21 cellular contexts compared by ENCODE assay signal in genomic region chr17:42651392-42651791, GRCh38. TPM values are rescaled to one million over a fixed set of nuclear protein-coding genes. Genes with fewer than 3 reads are reported as not detected.
"Had no signal": no experiment of that assay in that cellular context is flagged by ENCODE, and none has a peak within 500 bp of the region (broad histone marks: within the 10 kb centered on the region; RNA-seq: fewer than 3 reads in every experiment).

No MANE protein-coding gene starts in this region.

- H3K9me3 ChIP-seq: heart left ventricle, neutrophil, psoas muscle, spleen, stomach, thoracic aorta, transverse colon had no signal

- H3K27me3 ChIP-seq: dorsolateral prefrontal cortex had no signal

- H3K4me3 ChIP-seq: dorsolateral prefrontal cortex, heart left ventricle, psoas muscle, spleen, stomach, thoracic aorta, transverse colon had no signal

- DNase-seq: cortex of kidney; dorsolateral prefrontal cortex; effector CD8-positive, alpha-beta T cell; foreskin melanocyte; heart left ventricle; hippocampal formation; kidney glomerular epithelial cell; naive thymus-derived CD4-positive, alpha-beta T cell; psoas muscle; retina; spleen; stimulated activated CD4-positive, alpha-beta T cell treated with anti-CD3 and anti-CD28 coated beads, Interleukin-15, amount 100 ng/mL, for 24 hours; stimulated activated CD4-positive, alpha-beta T cell treated with anti-CD3 and anti-CD28 coated beads, Interleukin-2, amount 100 ng/mL, for 24 hours; stimulated activated CD4-positive, alpha-beta T cell treated with anti-CD3 and anti-CD28 coated beads, Interleukin-4, amount 100 ng/mL, for 4 hours; stimulated activated naive B cell treated with anti-CD40 and anti-IgM and Interleukin-4, amounts not matched to agents 10 μg/mL and 1 μg/mL and 100 μg/mL, for 72 hours; stomach; substantia nigra; transverse colon had no signal

- H3K27ac ChIP-seq: dorsolateral prefrontal cortex, heart left ventricle, neutrophil, psoas muscle, spleen, stomach, thoracic aorta, transverse colon had no signal

- ATAC-seq: heart left ventricle; naive thymus-derived CD4-positive, alpha-beta T cell; psoas muscle; sciatic nerve; stimulated activated naive B cell treated with anti-CD40 and anti-IgM and Interleukin-4, amounts not matched to agents 10 μg/mL and 1 μg/mL and 100 μg/mL, for 72 hours had no signal

- H3K36me3 ChIP-seq: heart left ventricle, neutrophil, spleen, stomach, thoracic aorta, transverse colon had no signal

RNA-seq across cellular contexts. Expression of gene PLEKHH3, which starts 25.4 kb away (rescaled TPM):
- polyA plus RNA-seq: naive thymus-derived CD4-positive, alpha-beta T cell had no signal
